ENCODE assay signal across 8 cellular contexts in the genomic region with DNA sequence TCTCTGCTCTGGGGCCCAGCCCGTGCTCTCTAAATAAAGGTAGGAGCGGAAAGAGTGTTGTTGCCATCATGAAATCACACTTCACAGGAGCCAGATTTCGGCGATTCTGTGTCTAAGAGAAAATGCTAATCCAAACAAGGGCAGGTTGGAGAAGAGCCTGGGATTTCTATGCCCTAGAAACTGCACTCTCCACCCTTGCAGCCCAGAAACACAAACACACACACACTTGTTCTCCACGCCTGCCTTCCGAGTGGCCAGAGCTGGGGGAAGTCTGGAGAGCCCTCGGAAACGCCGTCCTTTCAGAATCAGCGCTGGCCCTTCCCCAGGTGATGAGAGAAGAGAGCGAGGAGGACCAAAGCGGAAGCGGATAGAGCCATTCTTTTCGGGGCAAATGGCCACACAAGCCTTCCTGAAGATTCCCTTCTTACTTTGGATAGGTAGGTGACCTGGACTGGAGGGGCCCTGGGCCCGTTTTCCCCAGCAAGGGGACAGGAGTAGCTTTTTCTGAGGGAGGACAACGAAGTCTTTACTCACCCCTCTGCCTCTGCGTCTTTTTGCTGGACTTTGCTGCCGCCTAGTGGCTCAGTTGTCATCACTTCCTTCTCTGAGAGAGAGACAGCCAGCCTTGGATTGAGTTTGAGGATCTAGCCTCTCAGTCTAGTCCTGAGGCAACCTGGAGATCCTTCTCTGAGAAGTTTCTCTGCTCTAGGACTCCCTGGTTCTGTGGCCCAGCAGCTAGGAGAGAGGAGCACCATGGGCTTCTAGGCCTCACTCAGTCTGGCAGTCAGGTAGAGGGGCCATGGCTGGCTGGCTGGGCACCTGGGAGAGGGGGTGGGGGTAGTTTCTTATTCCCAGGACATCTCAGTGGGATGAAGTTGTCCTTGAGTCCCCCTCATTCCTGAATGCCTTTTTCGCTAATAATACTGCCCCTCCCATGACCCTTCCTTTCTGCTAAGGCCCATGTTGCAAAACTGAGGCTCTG.
DNase-seq lines count a peak whose midpoint lies in the region; ATAC-seq and TF ChIP-seq lines count a peak whose summit lies in the region.

No MANE protein-coding gene starts in this region.

- H3K27ac ChIP-seq in HUES48 (ENCODE audit: low read depth, low read length): no peak overlapping the region
- H3K27ac ChIP-seq in OCI-LY1 (ENCODE audit: low read depth, low read length, poor library complexity, severe bottlenecking): no peak overlapping the region
- H3K27ac ChIP-seq in mucosa of rectum (ENCODE audit: low read depth in 2 of 2, low read length in 2 of 2): peak overlapping the region; percentile 76 to 78

- H4K20me1 ChIP-seq in OCI-LY1 (ENCODE audit: insufficient read depth, low read length): no peaks in the 10 kb centered on the region

- H3K4me3 ChIP-seq in HUES48 (ENCODE audit: low read depth, low read length) (peak overlapping the region; percentile 32; the same call in 1 of the 2 replicates), OCI-LY1 (ENCODE audit: low read depth, low read length, poor library complexity, severe bottlenecking) (peak overlapping the region; percentile 50), mucosa of rectum (ENCODE audit: low read length in 2 of 2) (peak overlapping the region; percentile 76)

- H3K9me2 ChIP-seq in OCI-LY1 (ENCODE audit: low read depth, low read length): no peaks in the 10 kb centered on the region

- H3K9ac ChIP-seq in HUES48 (ENCODE audit: low read depth, low read length): no peak overlapping the region
- peak overlapping the region; percentile 43; the same call in 1 of the 2 replicates for H3K9ac ChIP-seq in OCI-LY1 (ENCODE audit: low read length)
- peak overlapping the region; percentile 72 to 75 for H3K9ac ChIP-seq in mucosa of rectum (ENCODE audit: low read depth in 1 of 2, low read length in 2 of 2)

- ATAC-seq in GM18502 (IDR thresholded peaks at IDR 0.05; ENCODE audit: poor library complexity, unreplicated experiment): peak; percentile 66

- peak; percentile 93 for TF ChIP-seq CTCF in OCI-LY1 (IDR thresholded peaks at IDR 0.05; ENCODE audit: low read length)

- peaks cover 4% of the 10 kb centered on the region; the same call in 1 of the 2 replicates for H3K4me1 ChIP-seq in HUES48 (ENCODE audit: control insufficient read depth, insufficient read depth, low read length)
- H3K4me1 ChIP-seq in OCI-LY1 (ENCODE audit: insufficient read depth, low read length, severe bottlenecking): peaks cover 10% of the 10 kb centered on the region
- H3K4me1 ChIP-seq in mucosa of rectum (ENCODE audit: control insufficient read depth in 2 of 2, insufficient read depth in 2 of 2, low read length in 2 of 2): peaks cover 13 to 17% of the 10 kb centered on the region in 2 donors

- DNase-seq in 8988T (peak; percentile 37), activated T-cell treated with anti-CD3 and anti-CD28 coated beads for 24 hours (ENCODE audit: low read depth) (peak; percentile 74), erythroblast (lab: John Stamatoyannopoulos, UW) (peak; percentile 66 to 82)
- DNase-seq in stimulated activated CD8-positive, alpha-beta memory T cell treated with anti-CD3 and anti-CD28 coated beads, Interleukin-4, amount 100 ng/mL, for 1 hour (ENCODE audit: low read depth in 2 of 2, low spot score in 1 of 2): peak; percentile 42 to 59

- H3K27me3 ChIP-seq in HUES48 (ENCODE audit: control insufficient read depth, insufficient read depth, low read length) (no peaks in the 10 kb centered on the region), OCI-LY1 (ENCODE audit: insufficient read depth, low read length) (no peaks in the 10 kb centered on the region), mucosa of rectum (ENCODE audit: control insufficient read depth in 2 of 2, insufficient read depth in 2 of 2, low read length in 2 of 2) (no peaks in the 10 kb centered on the region)

- H3K36me3 ChIP-seq in HUES48 (ENCODE audit: control insufficient read depth, insufficient read depth, low read length) (no peaks in the 10 kb centered on the region), OCI-LY1 (ENCODE audit: insufficient read depth, low read length) (no peaks in the 10 kb centered on the region), mucosa of rectum (ENCODE audit: control insufficient read depth in 2 of 2, insufficient read depth in 2 of 2, low read length in 2 of 2) (no peaks in the 10 kb centered on the region)

- peak overlapping the region; percentile 56 for H3K4me2 ChIP-seq in OCI-LY1 (ENCODE audit: low read length)

- no peak for TF ChIP-seq POLR2A in erythroblast (IDR thresholded peaks at IDR 0.05; ENCODE audit: low read length)

- H3K9me3 ChIP-seq in HUES48 (ENCODE audit: control insufficient read depth, insufficient read depth, low read length) (no peaks in the 10 kb centered on the region), OCI-LY1 (ENCODE audit: low read length) (no peaks in the 10 kb centered on the region), mucosa of rectum (ENCODE audit: control insufficient read depth in 2 of 2, low read length in 2 of 2) (no peaks in the 10 kb centered on the region)

- no peaks in the 10 kb centered on the region for H3K79me2 ChIP-seq in OCI-LY1 (ENCODE audit: insufficient read depth, low read length)

- H2AFZ ChIP-seq in OCI-LY1 (ENCODE audit: low read length): peak overlapping the region; percentile 29; the same call in 1 of the 2 replicates

- H3F3A ChIP-seq in OCI-LY1 (ENCODE audit: insufficient read depth, low read length): no peaks in the 10 kb centered on the region

Comparison
In these comparisons a context has a peak if more than half of its experiments do, and no peak if none do; other contexts are left out.
1. H3K27ac ChIP-seq: peak in mucosa of rectum (2 of 2); none in HUES48 (single experiment) and OCI-LY1 (single experiment).
2. Peak in every context shown above with its lines, with median percentiles within 50 percentile points of each other: DNase-seq and H3K4me3 ChIP-seq.